12 cellular contexts compared by ENCODE assay signal in genomic region chr15:75696303-75696657, GRCh38. TPM values are rescaled to one million over a fixed set of nuclear protein-coding genes. Genes with fewer than 3 reads are reported as not detected.
DNase-seq lines count a peak whose midpoint lies in the region; ATAC-seq and TF ChIP-seq lines count a peak whose summit lies in the region.
"Had no signal": no experiment of that assay in that cellular context is flagged by ENCODE, and none has a peak within 500 bp of the region (broad histone marks: within the 10 kb centered on the region; RNA-seq: fewer than 3 reads in every experiment).

No MANE protein-coding gene starts in this region.

- TF ChIP-seq EP300 in transverse colon (IDR thresholded peaks at IDR 0.05; ENCODE audit: low read depth) = no peak

- H3K27me3 ChIP-seq in mucosa of rectum (ENCODE audit: control insufficient read depth in 2 of 2, insufficient read depth in 2 of 2, low read length in 2 of 2) (no peaks in the 10 kb centered on the region), transverse colon (no peaks in the 10 kb centered on the region)

- H3K4me1 ChIP-seq in mucosa of rectum (ENCODE audit: control insufficient read depth in 2 of 2, insufficient read depth in 2 of 2, low read length in 2 of 2) = peaks cover 14 to 19% of the 10 kb centered on the region in 2 donors
- peaks cover 51 to 67% (median 55%) of the 10 kb centered on the region in 4 donors for H3K4me1 ChIP-seq in transverse colon

- H3K27me3 Mint-ChIP-seq in activated CD8-positive, alpha-beta T cell treated with anti-CD3 and anti-CD28 coated beads for 36 hours = peaks cover 7% of the 10 kb centered on the region
- peaks cover 6% of the 10 kb centered on the region for H3K27me3 Mint-ChIP-seq in activated CD8-positive, alpha-beta T cell treated with anti-CD3 and anti-CD28 coated beads, Interleukin-2, amount 10 ng/mL, durations not matched to agents 7 days and 5 days (ENCODE audit: low read depth)
- H3K27me3 Mint-ChIP-seq in MCF 10A (ENCODE audit: insufficient read depth, unreplicated experiment) = no peaks in the 10 kb centered on the region

- no peak overlapping the region for H3K4me3 Mint-ChIP-seq in activated CD8-positive, alpha-beta T cell treated with anti-CD3 and anti-CD28 coated beads for 36 hours
- no peak overlapping the region for H3K4me3 Mint-ChIP-seq in activated CD8-positive, alpha-beta T cell treated with anti-CD3 and anti-CD28 coated beads, Interleukin-2, amount 10 ng/mL, durations not matched to agents 7 days and 5 days
- H3K4me3 Mint-ChIP-seq in MCF 10A (ENCODE audit: unreplicated experiment) = peak overlapping the region; percentile 13
- H3K4me3 Mint-ChIP-seq: stimulated activated effector memory CD8-positive, alpha-beta T cell treated with anti-CD3 and anti-CD28 coated beads, Interleukin-12 subunit alpha, Interleukin-12 subunit beta, amount 100 ng/mL, for 72 hours had no signal

- CTCF ChIA-PET in activated CD8-positive, alpha-beta T cell treated with anti-CD3 and anti-CD28 coated beads for 36 hours (lab: Charles Lee) = no interaction called here
- CTCF ChIA-PET in activated CD8-positive, alpha-beta T cell treated with anti-CD3 and anti-CD28 coated beads, Interleukin-2, amount 10 ng/mL, durations not matched to agents 7 days and 5 days (lab: Charles Lee) = no interaction called here
- CTCF ChIA-PET in MCF 10A (lab: Yijun Ruan, JAX) = interaction anchor here (0.7 to 1.4 kb wide), 3 partner anchors 10 to 89 kb away, joined by 3 to 5 read pairs (median 4); no protein-coding TSS in a partner anchor

- ATAC-seq in activated CD8-positive, alpha-beta T cell treated with anti-CD3 and anti-CD28 coated beads for 36 hours = no peak
- ATAC-seq in activated CD8-positive, alpha-beta T cell treated with anti-CD3 and anti-CD28 coated beads, Interleukin-2, amount 10 ng/mL, durations not matched to agents 7 days and 5 days = no peak
- ATAC-seq: mucosa of descending colon; stimulated activated effector memory CD8-positive, alpha-beta T cell treated with anti-CD3 and anti-CD28 coated beads, Interleukin-12 subunit alpha, Interleukin-12 subunit beta, amount 100 ng/mL, for 72 hours had no signal

- H3K9ac ChIP-seq in mucosa of rectum (ENCODE audit: low read depth in 1 of 2, low read length in 2 of 2) = no peak overlapping the region

- no peaks in the 10 kb centered on the region for H3K9me3 Mint-ChIP-seq in activated CD8-positive, alpha-beta T cell treated with anti-CD3 and anti-CD28 coated beads for 36 hours
- H3K9me3 Mint-ChIP-seq in activated CD8-positive, alpha-beta T cell treated with anti-CD3 and anti-CD28 coated beads, Interleukin-2, amount 10 ng/mL, durations not matched to agents 7 days and 5 days (ENCODE audit: insufficient read depth) = no peaks in the 10 kb centered on the region
- no peaks in the 10 kb centered on the region for H3K9me3 Mint-ChIP-seq in MCF 10A (ENCODE audit: unreplicated experiment)
- H3K9me3 Mint-ChIP-seq: stimulated activated effector memory CD8-positive, alpha-beta T cell treated with anti-CD3 and anti-CD28 coated beads, Interleukin-12 subunit alpha, Interleukin-12 subunit beta, amount 100 ng/mL, for 72 hours had no signal

- H3K9me3 ChIP-seq in mucosa of rectum (ENCODE audit: control insufficient read depth in 2 of 2, low read length in 2 of 2) (no peaks in the 10 kb centered on the region), transverse colon (no peaks in the 10 kb centered on the region)
- H3K9me3 ChIP-seq: mucosa of descending colon had no signal

- POLR2A ChIA-PET in activated CD8-positive, alpha-beta T cell treated with anti-CD3 and anti-CD28 coated beads for 36 hours (lab: Charles Lee) = no interaction called here
- POLR2A ChIA-PET in activated CD8-positive, alpha-beta T cell treated with anti-CD3 and anti-CD28 coated beads, Interleukin-2, amount 10 ng/mL, durations not matched to agents 7 days and 5 days (lab: Charles Lee) = no interaction called here
- POLR2A ChIA-PET in MCF 10A (lab: Yijun Ruan, JAX) = interaction anchor here (1.5 kb wide), 1 partner anchor 28 kb away, joined by 3 read pairs; a partner anchor contains a TSS

- H3K36me3 ChIP-seq in mucosa of rectum (ENCODE audit: control insufficient read depth in 2 of 2, insufficient read depth in 2 of 2, low read length in 2 of 2) = no peaks in the 10 kb centered on the region
- H3K36me3 ChIP-seq in transverse colon = no peaks in the 10 kb centered on the region

- 64% methylated on average over 13 of the region's 13 CpGs; no CpG with 5 or more reads in 1 of the 2 donors for WGBS in transverse colon (ENCODE audit: low coverage in 1 of 2), 2 donors

- DNase-seq in activated CD8-positive, alpha-beta T cell treated with anti-CD3 and anti-CD28 coated beads for 36 hours = no peak
- DNase-seq in activated CD8-positive, alpha-beta T cell treated with anti-CD3 and anti-CD28 coated beads, Interleukin-2, amount 10 ng/mL, durations not matched to agents 7 days and 5 days = no peak
- DNase-seq in MCF 10A (ENCODE audit: unreplicated experiment) (peak; percentile 61), transverse colon (no peak), NCI-H1105 (lab: John Stamatoyannopoulos, UW) (no peak), COLO668 (lab: John Stamatoyannopoulos, UW; ENCODE audit: unreplicated experiment) (no peak), GF-D8 (lab: John Stamatoyannopoulos, UW) (no peak)
- DNase-seq: 8988T, mucosa of descending colon, NCI-H774 had no signal

- no peak for TF ChIP-seq CTCF in activated CD8-positive, alpha-beta T cell treated with anti-CD3 and anti-CD28 coated beads for 36 hours (IDR thresholded peaks at IDR 0.05)
- TF ChIP-seq CTCF in MCF 10A (IDR thresholded peaks at IDR 0.05; ENCODE audit: unreplicated experiment) = no peak
- no peak for TF ChIP-seq CTCF in transverse colon (IDR thresholded peaks at IDR 0.05)

- H3K27ac ChIP-seq in mucosa of rectum (ENCODE audit: low read depth in 2 of 2, low read length in 2 of 2) = peak overlapping the region; percentile 51 to 68
- H3K27ac ChIP-seq in transverse colon = peak overlapping the region; percentile 84 to 94 (median 88)

- H3K4me3 ChIP-seq in mucosa of rectum (ENCODE audit: low read length in 2 of 2) (no peak overlapping the region), transverse colon (no peak overlapping the region)
- H3K4me3 ChIP-seq: mucosa of descending colon had no signal

- H3K27ac Mint-ChIP-seq in activated CD8-positive, alpha-beta T cell treated with anti-CD3 and anti-CD28 coated beads for 36 hours = peak overlapping the region; percentile 59
- H3K27ac Mint-ChIP-seq in activated CD8-positive, alpha-beta T cell treated with anti-CD3 and anti-CD28 coated beads, Interleukin-2, amount 10 ng/mL, durations not matched to agents 7 days and 5 days = no peak overlapping the region
- H3K27ac Mint-ChIP-seq in MCF 10A (ENCODE audit: low read depth, unreplicated experiment) = peak overlapping the region; percentile 80

- intact Hi-C loops in activated CD8-positive, alpha-beta T cell treated with anti-CD3 and anti-CD28 coated beads for 36 hours (cut with micrococcal nuclease) = no loop called here
- intact Hi-C loops in MCF 10A (cut with micrococcal nuclease) (no loop called here), transverse colon (cut with DNase I; ENCODE audit: low total_unique reads) (no loop called here)

- in situ Hi-C loops in transverse colon (cut with MboI; ENCODE audit: low pct_ligation_motif_present in 1 of 4, low pct_unique_long_range_greater_than_20kb in 1 of 4, low sequenced_read_pairs in 3 of 4) = no loop called here

- TF ChIP-seq POLR2A in transverse colon (IDR thresholded peaks at IDR 0.05) = no peak

- BruUV-seq in MCF 10A (replicated peaks; lab: Mats Ljungman, UMichigan) = no TSS peak

- H3K36me3 Mint-ChIP-seq in activated CD8-positive, alpha-beta T cell treated with anti-CD3 and anti-CD28 coated beads for 36 hours (ENCODE audit: low read depth) = no peaks in the 10 kb centered on the region
- H3K36me3 Mint-ChIP-seq in activated CD8-positive, alpha-beta T cell treated with anti-CD3 and anti-CD28 coated beads, Interleukin-2, amount 10 ng/mL, durations not matched to agents 7 days and 5 days (ENCODE audit: low read depth) = no peaks in the 10 kb centered on the region
- peaks cover 7% of the 10 kb centered on the region for H3K36me3 Mint-ChIP-seq in MCF 10A (ENCODE audit: insufficient read depth, unreplicated experiment)

- H3K4me1 Mint-ChIP-seq in activated CD8-positive, alpha-beta T cell treated with anti-CD3 and anti-CD28 coated beads for 36 hours (ENCODE audit: low read depth) = peaks cover 16% of the 10 kb centered on the region
- H3K4me1 Mint-ChIP-seq in activated CD8-positive, alpha-beta T cell treated with anti-CD3 and anti-CD28 coated beads, Interleukin-2, amount 10 ng/mL, durations not matched to agents 7 days and 5 days (ENCODE audit: low read depth) = peaks cover 43% of the 10 kb centered on the region
- peaks cover 60% of the 10 kb centered on the region for H3K4me1 Mint-ChIP-seq in MCF 10A (ENCODE audit: insufficient read depth, unreplicated experiment)

RNA-seq across cellular contexts. Expression of gene CSPG4, which starts 16.4 kb away (rescaled TPM):
- not detected for total RNA-seq in activated CD8-positive, alpha-beta T cell treated with anti-CD3 and anti-CD28 coated beads for 36 hours
- not detected for total RNA-seq in activated CD8-positive, alpha-beta T cell treated with anti-CD3 and anti-CD28 coated beads, Interleukin-2, amount 10 ng/mL, durations not matched to agents 7 days and 5 days
- total RNA-seq in MCF 10A (2022) (0.05 and 0.21 TPM in 2 replicates), transverse colon (10 to 100 TPM; 11.2 to 60.9 (median 31.3) TPM)

RNA-seq across cellular contexts. Expression of gene SNX33, which starts 48.6 kb away (rescaled TPM):
- total RNA-seq in activated CD8-positive, alpha-beta T cell treated with anti-CD3 and anti-CD28 coated beads for 36 hours = 1 to 10 TPM; 1.7 to 1.8 TPM
- under 1 TPM; 0.55 to 0.70 TPM for total RNA-seq in activated CD8-positive, alpha-beta T cell treated with anti-CD3 and anti-CD28 coated beads, Interleukin-2, amount 10 ng/mL, durations not matched to agents 7 days and 5 days
- total RNA-seq in MCF 10A (2022) (14.3 and 15.2 TPM in 2 replicates), transverse colon (10 to 100 TPM; 26.5 to 52.0 (median 36.5) TPM)

RNA-seq across cellular contexts. Expression of gene IMP3, which starts 56.3 kb away (rescaled TPM):
- 100 to 1,000 TPM; 101 to 105 TPM for total RNA-seq in activated CD8-positive, alpha-beta T cell treated with anti-CD3 and anti-CD28 coated beads for 36 hours
- total RNA-seq in activated CD8-positive, alpha-beta T cell treated with anti-CD3 and anti-CD28 coated beads, Interleukin-2, amount 10 ng/mL, durations not matched to agents 7 days and 5 days = 10 to 100 TPM; 97.9 to 99.1 TPM
- total RNA-seq in MCF 10A (2022) (45.8 and 58.0 TPM in 2 replicates), transverse colon (100 to 1,000 TPM in 2 of 4 donors, 10 to 100 TPM in 2; 37.2 to 131 (median 108) TPM)

Comparison
In these comparisons a context has a peak if more than half of its experiments do, and no peak if none do; other contexts are left out.
1. RNA of gene CSPG4, which starts 16.4 kb away (total RNA-seq): 11.2 to 60.9 TPM in transverse colon; 0.05 to 0.21 TPM in MCF 10A, not detected in activated CD8-positive, alpha-beta T cell treated with anti-CD3 and anti-CD28 coated beads for 36 hours and not detected in activated CD8-positive, alpha-beta T cell treated with anti-CD3 and anti-CD28 coated beads, Interleukin-2, amount 10 ng/mL, durations not matched to agents 7 days and 5 days; every median in the first group is over 10 times any median in the second.